8 cellular contexts compared by ENCODE assay signal in genomic region chr11:111417766-111418435, GRCh38. TPM values are rescaled to one million over a fixed set of nuclear protein-coding genes. Genes with fewer than 3 reads are reported as not detected.
A peak's percentile ranks its signal among the peaks of the same experiment; 100 is the strongest.
DNase-seq lines count a peak whose midpoint lies in the region; ATAC-seq and TF ChIP-seq lines count a peak whose summit lies in the region.

No MANE protein-coding gene starts in this region.

- in situ Hi-C loops in brain microvascular endothelial cell (cut with HindIII; ENCODE audit: low pct_ligation_motif_present, low sequenced_read_pairs), result no loop called here

- no peak for TF ChIP-seq CTCF in brain microvascular endothelial cell (IDR thresholded peaks at IDR 0.05; ENCODE audit: low read depth, low read length, missing control alignments)

- POLR2A ChIA-PET in naive thymus-derived CD8-positive, alpha-beta T cell (lab: Charles Lee), result interaction anchor here (0.8 to 2.3 kb wide), 2 partner anchors 18 to 39 kb away, joined by 3 to 14 read pairs; partner anchors contain the start of gene POU2AF1

- peak overlapping the region; percentile 29 to 63 for H3K4me3 Mint-ChIP-seq in activated T-cell treated with anti-CD3 and anti-CD28 coated beads, Interleukin-2, amount 50 U/mL, for 72 hours
- H3K4me3 Mint-ChIP-seq in naive thymus-derived CD8-positive, alpha-beta T cell, result peak overlapping the region in 8 of 10 donors; percentile 22 to 84 (median 64)

- no peaks in the 10 kb centered on the region for H3K36me3 Mint-ChIP-seq in activated T-cell treated with anti-CD3 and anti-CD28 coated beads, Interleukin-2, amount 50 U/mL, for 72 hours (ENCODE audit: insufficient read depth in 2 of 2)
- H3K36me3 Mint-ChIP-seq in naive thymus-derived CD8-positive, alpha-beta T cell, result no peaks in the 10 kb centered on the region

- H3K36me3 ChIP-seq in brain microvascular endothelial cell (replicated peaks), result no peaks in the 10 kb centered on the region

- ATAC-seq in activated T-cell treated with anti-CD3 and anti-CD28 coated beads, Interleukin-2, amount 50 U/mL, for 72 hours (replicated peaks in 1 of 2), result no peak
- ATAC-seq in HG03196 (IDR thresholded peaks at IDR 0.05; ENCODE audit: unreplicated experiment), result peak; percentile 29
- ATAC-seq in naive thymus-derived CD8-positive, alpha-beta T cell, result peak; percentile 36 to 41

- DNase-seq in activated T-cell treated with anti-CD3 and anti-CD28 coated beads, Interleukin-2, amount 50 U/mL, for 72 hours, result no peak
- no peak for DNase-seq in activated T-cell treated with anti-CD3 and anti-CD28 coated beads for 4 hours
- DNase-seq in brain microvascular endothelial cell, result peak; percentile 31
- DNase-seq in naive thymus-derived CD8-positive, alpha-beta T cell, result no peak
- DNase-seq in NCI-H2227 treated with DMSO at 0.1 percent for 48 hours (lab: John Stamatoyannopoulos, UW), result no peak
- DNase-seq in DMS114 treated with DMSO at 0.1 percent for 48 hours (lab: John Stamatoyannopoulos, UW; ENCODE audit: unreplicated experiment), result no peak
- no peak for DNase-seq in NCI-H128 (lab: John Stamatoyannopoulos, UW; ENCODE audit: unreplicated experiment)

- H3K27ac ChIP-seq in brain microvascular endothelial cell, result no peak overlapping the region

- H3K27ac Mint-ChIP-seq in activated T-cell treated with anti-CD3 and anti-CD28 coated beads, Interleukin-2, amount 50 U/mL, for 72 hours, result no peak overlapping the region
- H3K27ac Mint-ChIP-seq in naive thymus-derived CD8-positive, alpha-beta T cell, result peak overlapping the region in 8 of 10 donors; percentile 9 to 90 (median 78)

- H3K27me3 ChIP-seq in brain microvascular endothelial cell (replicated peaks), result no peaks in the 10 kb centered on the region

- H3K9me3 Mint-ChIP-seq in activated T-cell treated with anti-CD3 and anti-CD28 coated beads, Interleukin-2, amount 50 U/mL, for 72 hours, result no peaks in the 10 kb centered on the region
- H3K9me3 Mint-ChIP-seq in naive thymus-derived CD8-positive, alpha-beta T cell, result no peaks in the 10 kb centered on the region

- no peaks in the 10 kb centered on the region for H3K27me3 Mint-ChIP-seq in activated T-cell treated with anti-CD3 and anti-CD28 coated beads, Interleukin-2, amount 50 U/mL, for 72 hours (ENCODE audit: low read depth)
- H3K27me3 Mint-ChIP-seq in naive thymus-derived CD8-positive, alpha-beta T cell, result no peaks in the 10 kb centered on the region

- H3K4me1 Mint-ChIP-seq in activated T-cell treated with anti-CD3 and anti-CD28 coated beads, Interleukin-2, amount 50 U/mL, for 72 hours (ENCODE audit: low read depth), result peaks cover 54% of the 10 kb centered on the region
- peaks cover 17 to 84% (median 43%) of the 10 kb centered on the region in 4 donors for H3K4me1 Mint-ChIP-seq in naive thymus-derived CD8-positive, alpha-beta T cell

- no peak overlapping the region for H3K4me3 ChIP-seq in brain microvascular endothelial cell (ENCODE audit: low read depth, low read length)

RNA-seq across cellular contexts. Expression of gene POU2AF1, which starts 38.8 kb away (rescaled TPM):
- total RNA-seq in activated T-cell treated with anti-CD3 and anti-CD28 coated beads, Interleukin-2, amount 50 U/mL, for 72 hours, result 10 to 100 TPM in 1 of 2 donors, 1 to 10 TPM in 1; 2.5 to 12.4 TPM
- total RNA-seq in naive thymus-derived CD8-positive, alpha-beta T cell, result 1 to 10 TPM; 4.4 to 7.2 TPM
- polyA plus RNA-seq in naive thymus-derived CD8-positive, alpha-beta T cell, result under 1 TPM; 0.12 to 0.41 (median 0.24) TPM

Comparison
In these comparisons a context has a peak if more than half of its experiments do, and no peak if none do; other contexts are left out.
1. ATAC-seq: peak in HG03196 (single experiment) and naive thymus-derived CD8-positive, alpha-beta T cell (2 of 2); none in activated T-cell treated with anti-CD3 and anti-CD28 coated beads, Interleukin-2, amount 50 U/mL, for 72 hours (0 of 2).